ENCODE assay signal across 1 cellular context in the genomic region with DNA sequence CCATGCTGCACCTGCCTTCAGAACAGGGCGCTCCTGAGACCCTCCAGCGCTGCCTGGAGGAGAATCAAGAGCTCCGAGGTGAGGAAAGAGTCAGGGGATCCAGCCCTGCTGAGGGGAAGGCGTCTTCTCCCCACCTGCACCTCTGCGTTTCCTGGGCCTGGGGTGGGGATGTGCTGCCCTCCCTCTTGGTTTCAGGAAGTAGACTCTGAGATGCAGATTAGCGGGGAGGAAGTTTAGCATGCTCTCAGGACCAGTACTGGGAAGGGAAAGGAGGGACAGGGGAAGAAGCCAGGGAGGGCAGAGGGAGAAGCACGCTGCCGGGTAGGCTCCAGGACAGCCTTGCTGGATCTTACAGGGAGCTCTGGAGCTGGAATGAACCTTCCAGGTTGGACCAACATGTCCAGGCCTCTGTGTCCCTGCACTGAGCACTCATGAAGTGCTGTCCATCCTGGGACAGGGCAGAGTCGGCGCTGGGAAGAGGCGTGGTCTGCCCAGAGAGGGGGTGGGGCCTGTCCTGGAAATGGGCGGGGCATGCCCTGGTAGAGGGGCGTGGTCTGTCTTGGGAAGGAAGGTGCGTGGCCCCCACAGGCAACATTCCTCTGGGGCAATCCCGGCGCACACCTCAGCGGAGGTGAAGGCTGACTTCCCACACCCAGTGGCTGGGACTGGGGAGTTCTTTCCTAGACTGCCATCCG.
A peak's percentile ranks its signal among the peaks of the same experiment; 100 is the strongest.
TF ChIP-seq lines count a peak whose summit lies in the region.

No MANE protein-coding gene starts in this region.

TF ChIP-seq in HepG2, 621 proteins besides CTCF, POLR2A, EP300 and RAD21:
- 0 out of 2 replicates have a peak, but pooled peaks have one; percentile 9 for TF ChIP-seq RBFOX2 (IDR thresholded peaks at IDR 0.05; ENCODE audit: low read depth, low read length)
